Comparison of ENCODE assay signal across 18 cellular contexts in genomic region chr2:141968377-141968920, GRCh38.
A peak's percentile ranks its signal among the peaks of the same experiment; 100 is the strongest.
DNase-seq lines count a peak whose midpoint lies in the region; ATAC-seq and TF ChIP-seq lines count a peak whose summit lies in the region.
"Had no signal": no experiment of that assay in that cellular context is flagged by ENCODE, and none has a peak within 500 bp of the region (broad histone marks: within the 10 kb centered on the region; RNA-seq: fewer than 3 reads in every experiment).

No MANE protein-coding gene starts in this region.

- intact Hi-C loops in A673 (cut with micrococcal nuclease; ENCODE audit: unreplicated experiment) = no loop called here
- intact Hi-C loops in tibial artery (cut with DNase I; ENCODE audit: low total_unique reads) = no loop called here

- H3K4me3 ChIP-seq in A673 (ENCODE audit: low read depth, low read length, poor library complexity, severe bottlenecking) (no peak overlapping the region), tibial artery (no peak overlapping the region)
- H3K4me3 ChIP-seq: adrenal gland, coronary artery, MG63, testis had no signal

- H3K27ac ChIP-seq in A673 (ENCODE audit: low read depth, low read length, poor library complexity, severe bottlenecking) = no peak overlapping the region
- H3K27ac ChIP-seq in tibial artery = no peak overlapping the region
- H3K27ac ChIP-seq: adrenal gland, coronary artery, testis had no signal

- DNase-seq in A673 (ENCODE audit: low spot score) (peak; percentile 10), HT1080 (ENCODE audit: low read depth) (peak; percentile 58), SKM-1 (lab: John Stamatoyannopoulos, UW; ENCODE audit: unreplicated experiment) (peak; percentile 29), fibroblast of peridontal ligament (ENCODE audit: extremely low read depth) (peak; percentile 68), tibial artery (no peak)
- DNase-seq in activated CD4-positive, alpha-beta T cell treated with anti-CD3 and anti-CD28 coated beads for 48 hours = no peak
- DNase-seq: activated T-cell treated with anti-CD3 and anti-CD28 coated beads, Interleukin-2, amount 50 U/mL, for 48 hours; adrenal gland; CD4-positive, alpha-beta T cell; MG63; naive thymus-derived CD4-positive, alpha-beta T cell; NCI-H2081 treated with DMSO at 0.1 percent for 48 hours; retina; testis had no signal

- POLR2A ChIA-PET in A673 (lab: Charles Lee; ENCODE audit: low non-redundant PET) = no interaction called here

- H3K27me3 ChIP-seq in A673 (replicated peaks; ENCODE audit: insufficient read depth, low read depth, low read length, poor library complexity) = no peaks in the 10 kb centered on the region
- H3K27me3 ChIP-seq in tibial artery = no peaks in the 10 kb centered on the region
- H3K27me3 ChIP-seq: adrenal gland, MG63, testis had no signal

- no peaks in the 10 kb centered on the region for H3K36me3 ChIP-seq in A673 (ENCODE audit: insufficient read depth, low read length, poor library complexity, severe bottlenecking)
- H3K36me3 ChIP-seq in tibial artery = no peaks in the 10 kb centered on the region
- H3K36me3 ChIP-seq: adrenal gland, MG63 had no signal

- no peaks in the 10 kb centered on the region for H3K9me3 ChIP-seq in A673 (ENCODE audit: low read depth, low read length, poor library complexity, severe bottlenecking)
- H3K9me3 ChIP-seq in tibial artery = no peaks in the 10 kb centered on the region
- H3K9me3 ChIP-seq: adrenal gland, MG63, testis had no signal

- no peak for TF ChIP-seq CTCF in A673 (conservative IDR thresholded peaks at IDR 0.05; ENCODE audit: low read depth, low read length)
- TF ChIP-seq CTCF in tibial artery (IDR thresholded peaks at IDR 0.05) = no peak

- no peaks in the 10 kb centered on the region for H3K4me1 ChIP-seq in A673 (ENCODE audit: insufficient read depth, low read length, poor library complexity, severe bottlenecking)
- H3K4me1 ChIP-seq in tibial artery = no peaks in the 10 kb centered on the region
- H3K4me1 ChIP-seq: adrenal gland, testis had no signal

- BruUV-seq in A673 (replicated peaks; lab: Mats Ljungman, UMichigan) = no TSS peak

- ATAC-seq in GM19463 (IDR thresholded peaks at IDR 0.05; ENCODE audit: unreplicated experiment) (no peak), HG03439 (IDR thresholded peaks at IDR 0.05; ENCODE audit: unreplicated experiment) (no peak)
- ATAC-seq: naive thymus-derived CD4-positive, alpha-beta T cell; Right ventricle myocardium inferior had no signal

- CTCF ChIA-PET in A673 (lab: Charles Lee) = no interaction called here

Comparison
In these comparisons a context has a peak if more than half of its experiments do, and no peak if none do; other contexts are left out.
1. DNase-seq: peak in A673 (single experiment), HT1080 (single experiment), SKM-1 (single experiment) and fibroblast of peridontal ligament (single experiment); none in tibial artery (0 of 2) and activated CD4-positive, alpha-beta T cell treated with anti-CD3 and anti-CD28 coated beads for 48 hours (single experiment).